8 cellular contexts compared by ENCODE assay signal in the genomic region with DNA sequence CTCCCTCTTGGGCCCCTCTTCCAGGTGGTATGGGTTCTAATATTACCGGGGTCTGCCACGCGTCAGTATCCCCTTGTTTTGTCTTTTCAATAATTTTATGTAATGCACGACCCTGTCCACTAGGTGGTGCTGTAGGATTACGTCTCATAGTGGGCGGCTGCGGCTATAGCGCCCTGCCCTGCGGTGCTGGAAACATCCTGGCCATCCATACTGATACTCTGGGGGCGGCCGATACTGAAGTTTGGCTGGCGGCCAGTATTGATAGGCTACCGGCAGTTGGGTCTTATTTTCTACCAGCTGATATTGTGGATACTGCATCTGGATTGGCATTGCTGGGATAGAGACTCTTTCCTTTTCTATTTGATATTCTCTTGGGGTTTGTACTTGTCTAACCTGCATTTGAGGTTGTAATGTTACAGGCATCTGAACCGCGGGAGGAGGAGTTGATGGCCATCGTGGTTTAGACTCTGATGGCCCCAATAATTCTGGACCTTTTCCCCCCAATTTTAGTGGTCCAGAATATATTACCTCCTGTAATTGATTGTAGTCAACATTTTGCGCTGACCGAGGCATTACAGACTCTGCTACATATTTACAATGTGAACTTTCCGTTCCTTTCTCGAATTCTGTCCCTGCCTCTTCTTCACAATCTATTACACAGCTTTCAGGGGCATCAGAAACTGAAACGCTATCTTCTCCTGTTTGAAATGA. TPM values are rescaled to one million over a fixed set of nuclear protein-coding genes. Genes with fewer than 3 reads are reported as not detected.
DNase-seq lines count a peak whose midpoint lies in the region; ATAC-seq and TF ChIP-seq lines count a peak whose summit lies in the region.

No MANE protein-coding gene starts in this region.

- TF ChIP-seq POLR2A in ovary (IDR thresholded peaks at IDR 0.05) (no peak), vagina (IDR thresholded peaks at IDR 0.05) (no peak)

- no peak for ATAC-seq in CD8-positive, alpha-beta T cell
- ATAC-seq in PC-3 (no peak), HG03196 (IDR thresholded peaks at IDR 0.05; ENCODE audit: unreplicated experiment) (no peak)

- H3K9ac ChIP-seq in PC-3 (ENCODE audit: low read length) = peak overlapping the region; percentile 47; the same call in 1 of the 2 replicates

- no peaks in the 10 kb centered on the region for H3K9me3 Mint-ChIP-seq in CD8-positive, alpha-beta T cell

- H3K27me3 ChIP-seq in CD8-positive, alpha-beta T cell (ENCODE audit: insufficient read depth, low read length) = no peaks in the 10 kb centered on the region
- H3K27me3 ChIP-seq in PC-3 (ENCODE audit: low read length) (no peaks in the 10 kb centered on the region), ovary (no peaks in the 10 kb centered on the region), vagina (no peaks in the 10 kb centered on the region)

- no peaks in the 10 kb centered on the region for H4K20me1 ChIP-seq in PC-3 (ENCODE audit: low read length)

- peak overlapping the region; percentile 95 for H3K4me2 ChIP-seq in PC-3 (ENCODE audit: low read length)

- H3F3A ChIP-seq in PC-3 (ENCODE audit: low read length, unreplicated experiment) = no peaks in the 10 kb centered on the region

- H3K36me3 Mint-ChIP-seq in CD8-positive, alpha-beta T cell = no peaks in the 10 kb centered on the region

- no peak overlapping the region for H3K4me3 Mint-ChIP-seq in CD8-positive, alpha-beta T cell

- H3K27me3 Mint-ChIP-seq in CD8-positive, alpha-beta T cell (ENCODE audit: low read depth) = no peaks in the 10 kb centered on the region

- POLR2A ChIA-PET in CD8-positive, alpha-beta T cell (lab: Charles Lee) = interaction anchor here (0.6 to 2.3 kb wide), 2 partner anchors 241 to 247 kb away, joined by 3 to 6 read pairs; no protein-coding TSS in a partner anchor
- POLR2A ChIA-PET in PC-3 (lab: Charles Lee; ENCODE audit: unreplicated experiment) = no interaction called here

- peak; percentile 92 for TF ChIP-seq CTCF in CD8-positive, alpha-beta T cell (IDR thresholded peaks at IDR 0.05)
- TF ChIP-seq CTCF in PC-3 (conservative IDR thresholded peaks at IDR 0.05; ENCODE audit: low read depth, low read length) (peak; percentile 80), foreskin fibroblast (IDR thresholded peaks at IDR 0.05; ENCODE audit: low read depth, low read length) (peak; percentile 59), ovary (IDR thresholded peaks at IDR 0.05) (peak; percentile 87 to 93 (median 88)), vagina (IDR thresholded peaks at IDR 0.05) (peak; percentile 83 to 95 (median 90))

- no peaks in the 10 kb centered on the region for H3K9me3 ChIP-seq in CD8-positive, alpha-beta T cell (ENCODE audit: low read length)
- H3K9me3 ChIP-seq in PC-3 (ENCODE audit: low read length) (no peaks in the 10 kb centered on the region), ovary (no peaks in the 10 kb centered on the region), vagina (no peaks in the 10 kb centered on the region)

- no peaks in the 10 kb centered on the region for H3K36me3 ChIP-seq in CD8-positive, alpha-beta T cell (ENCODE audit: insufficient read depth, low read length)
- H3K36me3 ChIP-seq in PC-3 (ENCODE audit: low read depth, low read length) (peaks cover 2% of the 10 kb centered on the region; the same call in 1 of the 2 replicates), ovary (no peaks in the 10 kb centered on the region), vagina (no peaks in the 10 kb centered on the region)

- peaks cover 22% of the 10 kb centered on the region for H3K4me1 Mint-ChIP-seq in CD8-positive, alpha-beta T cell (ENCODE audit: low read depth)

- no peak overlapping the region for H3K27ac Mint-ChIP-seq in CD8-positive, alpha-beta T cell

- BruUV-seq in PC-3 (replicated peaks; lab: Mats Ljungman, UMichigan) = no TSS peak

- H3K4me3 ChIP-seq in CD8-positive, alpha-beta T cell (ENCODE audit: low read depth, low read length) = no peak overlapping the region
- H3K4me3 ChIP-seq in PC-3 (ENCODE audit: low read length) = peak overlapping the region; percentile 70
- no peak overlapping the region for H3K4me3 ChIP-seq in foreskin fibroblast (ENCODE audit: low read depth in 1 of 2, low read length in 2 of 2)
- H3K4me3 ChIP-seq in ovary = no peak overlapping the region
- no peak overlapping the region for H3K4me3 ChIP-seq in vagina

- CTCF ChIA-PET in CD8-positive, alpha-beta T cell (lab: Charles Lee) = interaction anchor here (0.6 to 4.7 kb wide), 19 partner anchors 10 to 449 kb away, joined by 3 to 67 read pairs (median 4); a partner anchor contains a TSS
- CTCF ChIA-PET in PC-3 (lab: Charles Lee) = no interaction called here

- H3K4me1 ChIP-seq in CD8-positive, alpha-beta T cell (ENCODE audit: insufficient read depth, low read length) = peaks cover 28% of the 10 kb centered on the region
- H3K4me1 ChIP-seq in PC-3 (ENCODE audit: insufficient read depth, low read length) (peaks cover 22% of the 10 kb centered on the region), ovary (ENCODE audit: insufficient read depth) (peaks cover 7% of the 10 kb centered on the region), vagina (peaks cover 24% of the 10 kb centered on the region)

- DNase-seq in CD8-positive, alpha-beta T cell = peak in 6 of 7 experiments; percentile 59 to 82 (median 66)
- DNase-seq in HuH-7.5 (ENCODE audit: low spot score) (peak; percentile 79), PC-3 (peak; percentile 65), activated T-helper 1 cell treated with Interleukin-2 at 50 U/mL for 16 hours (ENCODE audit: low read depth) (peak; percentile 49), foreskin fibroblast (peak in 1 of 2 donors; percentile 74), ovary (peak in 4 of 5 donors; percentile 69 to 77 (median 76)), vagina (ENCODE audit: extremely low spot score in 2 of 2) (no peak)

- WGBS in ovary, 3 donors = 12 to 14% (median 14%) methylated on average over 21 of the region's 21 CpGs

- H3K79me2 ChIP-seq in PC-3 (ENCODE audit: low read length) = peaks cover 13% of the 10 kb centered on the region

- intact Hi-C loops in CD8-positive, alpha-beta T cell (cut with DNase I, micrococcal nuclease) = loop anchor here (1.0 to 5.0 kb wide), 5 partner anchors 139 to 439 kb away; a partner anchor contains a TSS
- intact Hi-C loops in PC-3 (cut with micrococcal nuclease) (loop anchor here (5.0 kb wide), 1 partner anchor 249 kb away; no protein-coding TSS in a partner anchor), ovary (cut with DNase I) (loop anchor here (2.0 to 10.0 kb wide), 5 partner anchors 244 to 437 kb away; a partner anchor contains a TSS), vagina (cut with DNase I) (no loop called here)

- H2AFZ ChIP-seq in PC-3 (ENCODE audit: low read length) = peak overlapping the region; percentile 93

- TF ChIP-seq EP300 in ovary (IDR thresholded peaks at IDR 0.05) = no peak

- no peaks in the 10 kb centered on the region for H3K9me2 ChIP-seq in PC-3 (replicated peaks; ENCODE audit: low read length)

- H3K27ac ChIP-seq in CD8-positive, alpha-beta T cell (ENCODE audit: low read depth, low read length) = no peak overlapping the region
- H3K27ac ChIP-seq in PC-3 (ENCODE audit: low read length) = no peak overlapping the region
- no peak overlapping the region for H3K27ac ChIP-seq in ovary
- H3K27ac ChIP-seq in vagina = no peak overlapping the region

RNA-seq across cellular contexts. Expression of a gene that starts 3.3 kb away (rescaled TPM):
- total RNA-seq in CD8-positive, alpha-beta T cell = 10 to 100 TPM; 14.5 to 16.6 TPM
- 94.6 and 101 TPM in 2 replicates for total RNA-seq in PC-3 (2014; rRNA removed)
- 100 to 1,000 TPM in 1 of 7 donors, 10 to 100 TPM in 6; 43.1 to 115 (median 64.8) TPM for total RNA-seq in ovary
- 10 to 100 TPM; 23.4 to 64.9 TPM for polyA plus RNA-seq in ovary
- 64.1 TPM for total RNA-seq in vagina

RNA-seq across cellular contexts. Expression of a gene that starts 8.3 kb away (rescaled TPM):
- total RNA-seq in CD8-positive, alpha-beta T cell = 1 to 10 TPM; 1.3 to 1.4 TPM
- 0.87 and 1.2 TPM in 2 replicates for total RNA-seq in PC-3 (2014; rRNA removed)
- 10 to 100 TPM in 1 of 7 donors, 1 to 10 TPM in 6; 1.2 to 11.8 (median 6.6) TPM for total RNA-seq in ovary
- polyA plus RNA-seq in ovary = 1 to 10 TPM in 1 of 2 donors, under 1 TPM in 1; 0.47 to 3.1 TPM
- not detected for total RNA-seq in vagina

RNA-seq across cellular contexts. Expression of a gene that starts 19.9 kb away (rescaled TPM):
- 10 to 100 TPM; 53.3 to 55.5 TPM for total RNA-seq in CD8-positive, alpha-beta T cell
- total RNA-seq in PC-3 (2014; rRNA removed) (84.3 and 113 TPM in 2 replicates), ovary (10 to 100 TPM; 25.2 to 65.4 (median 56.2) TPM), vagina (31.7 TPM)
- polyA plus RNA-seq in ovary = 10 to 100 TPM; 22.6 to 37.5 TPM

RNA-seq across cellular contexts. Expression of a gene that starts 23.5 kb away (rescaled TPM):
- total RNA-seq in CD8-positive, alpha-beta T cell = not detected
- total RNA-seq in PC-3 (2014; rRNA removed) = not detected in 2 replicates
- not detected for total RNA-seq in ovary
- not detected for polyA plus RNA-seq in ovary
- total RNA-seq in vagina = not detected

RNA-seq across cellular contexts. Expression of a gene that starts 29.8 kb away (rescaled TPM):
- total RNA-seq in CD8-positive, alpha-beta T cell = not detected
- not detected in 2 replicates for total RNA-seq in PC-3 (2014; rRNA removed)
- total RNA-seq in ovary = 1 to 10 TPM in 1 of 7 donors, under 1 TPM in 1, not detected in 5; 0.23 to 3.0 TPM
- under 1 TPM in 1 of 2 donors, not detected in 1; 0.36 TPM for polyA plus RNA-seq in ovary
- not detected for total RNA-seq in vagina

Comparison
In these comparisons a context has a peak if more than half of its experiments do, and no peak if none do; other contexts are left out.
1. DNase-seq: peak in CD8-positive, alpha-beta T cell (6 of 7), HuH-7.5 (single experiment), PC-3 (single experiment), activated T-helper 1 cell treated with Interleukin-2 at 50 U/mL for 16 hours (single experiment) and ovary (4 of 5); none in vagina (0 of 2).
2. Peak in every context shown above with its lines, with median percentiles within 50 percentile points of each other: CTCF ChIP-seq.